Comparison of ENCODE assay signal across 9 cellular contexts in the genomic region with DNA sequence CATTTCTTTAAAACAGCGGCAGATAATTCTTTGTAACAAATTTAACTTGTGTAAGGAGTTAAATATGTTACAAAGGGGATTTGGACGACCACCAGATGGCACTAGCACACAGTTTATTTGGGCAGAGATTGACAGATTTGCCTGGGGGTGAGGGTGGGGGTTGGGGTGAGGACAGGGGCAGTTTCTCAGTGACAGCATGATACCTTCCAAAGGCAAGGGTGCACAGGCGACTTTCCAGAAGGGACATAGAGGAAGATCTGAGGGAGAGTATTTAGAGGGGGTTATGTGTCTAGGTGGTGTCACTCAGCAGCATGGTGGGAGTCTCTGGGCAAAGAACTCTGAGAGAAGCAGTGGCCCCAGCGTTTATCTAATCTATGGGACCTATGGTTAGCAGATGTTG. TPM values are rescaled to one million over a fixed set of nuclear protein-coding genes. Genes with fewer than 3 reads are reported as not detected.
DNase-seq lines count a peak whose midpoint lies in the region; ATAC-seq, FAIRE-seq and TF ChIP-seq lines count a peak whose summit lies in the region.
"Had no signal": no experiment of that assay in that cellular context is flagged by ENCODE, and none has a peak within 500 bp of the region (broad histone marks: within the 10 kb centered on the region; RNA-seq: fewer than 3 reads in every experiment).

No MANE protein-coding gene starts in this region.

- no peak overlapping the region for H3K4me2 ChIP-seq in IMR-90 (ENCODE audit: low read depth, low read length)

- H3K4me3 Mint-ChIP-seq in T-helper 2 cell treated with Interferon-gamma antibody and Interleukin-4, amounts not matched to agents 5 μg/mL and 100 μg/mL, for 36 hours = no peak overlapping the region
- H3K4me3 Mint-ChIP-seq: natural killer cell treated with Interleukin-12 subunit alpha and Interleukin-12 subunit beta and Interleukin-15 and Interleukin-18, amount 100 ng/mL, for 72 hours had no signal

- H2BK20ac ChIP-seq in IMR-90 (ENCODE audit: low read depth, low read length) = no peak overlapping the region

- H3K9me3 Mint-ChIP-seq in T-helper 2 cell treated with Interferon-gamma antibody and Interleukin-4, amounts not matched to agents 5 μg/mL and 100 μg/mL, for 36 hours = no peaks in the 10 kb centered on the region
- H3K9me3 Mint-ChIP-seq: natural killer cell treated with Interleukin-12 subunit alpha and Interleukin-12 subunit beta and Interleukin-15 and Interleukin-18, amount 100 ng/mL, for 72 hours had no signal

- POLR2A ChIA-PET in IMR-90 (lab: Charles Lee; ENCODE audit: unreplicated experiment) = no interaction called here

- H2BK5ac ChIP-seq in IMR-90 (ENCODE audit: low read depth, low read length, poor library complexity, severe bottlenecking) = no peak overlapping the region

- no peaks in the 10 kb centered on the region for H3K79me1 ChIP-seq in IMR-90 (ENCODE audit: low read depth in 1 of 2, low read length in 2 of 2)

- no peaks in the 10 kb centered on the region for H3K9me3 ChIP-seq in IMR-90 (ENCODE audit: control insufficient read depth, insufficient read depth, low read length)

- H3K4me1 Mint-ChIP-seq in T-helper 2 cell treated with Interferon-gamma antibody and Interleukin-4, amounts not matched to agents 5 μg/mL and 100 μg/mL, for 36 hours (ENCODE audit: low read depth) = peaks cover 8% of the 10 kb centered on the region

- ATAC-seq in IMR-90 (ENCODE audit: low read depth) = peak; percentile 72
- ATAC-seq in left lobe of liver = peak; percentile 58

- H3K4me3 ChIP-seq in IMR-90 (ENCODE audit: insufficient read depth, low read depth, low read length) = no peak overlapping the region

- H3K18ac ChIP-seq in IMR-90 (ENCODE audit: low read depth, low read length) = no peak overlapping the region

- H3K27me3 Mint-ChIP-seq in T-helper 2 cell treated with Interferon-gamma antibody and Interleukin-4, amounts not matched to agents 5 μg/mL and 100 μg/mL, for 36 hours (ENCODE audit: low read depth) = peaks cover 26% of the 10 kb centered on the region

- TF ChIP-seq CTCF in IMR-90 (conservative IDR thresholded peaks at IDR 0.05; ENCODE audit: low read depth, low read length) = peak; percentile 65

- no peak overlapping the region for H2BK120ac ChIP-seq in IMR-90 (ENCODE audit: low read depth, low read length)

- FAIRE-seq in GM12892 (lab: Jason Lieb, UNC) (peak; percentile 71), HTR-8/SVneo (lab: Jason Lieb, UNC) (no peak)

- H3K14ac ChIP-seq in IMR-90 (replicated peaks; ENCODE audit: low read depth, low read length) = no peak overlapping the region

- no peak overlapping the region for H2AK9ac ChIP-seq in IMR-90 (replicated peaks; ENCODE audit: low read depth, low read length, poor library complexity)

- no peak overlapping the region for H4K5ac ChIP-seq in IMR-90 (ENCODE audit: low read depth, low read length)

- H3K27me3 ChIP-seq in IMR-90 (ENCODE audit: control insufficient read depth, insufficient read depth, low read length) = peaks cover 7% of the 10 kb centered on the region

- CTCF ChIA-PET in IMR-90 (lab: Yijun Ruan, JAX) = interaction anchor here (1.0 kb wide), 1 partner anchor 65 kb away, joined by 4 read pairs; no protein-coding TSS in a partner anchor

- no peak overlapping the region for H3K56ac ChIP-seq in IMR-90 (ENCODE audit: extremely low read depth, insufficient read depth, low read length)

- no peaks in the 10 kb centered on the region for H3K9me1 ChIP-seq in IMR-90 (ENCODE audit: insufficient read depth, low read length)

- in situ Hi-C loops in ACHN (cut with HindIII; ENCODE audit: low pct_ligation_motif_present, low pct_unique_long_range_greater_than_20kb, low sequenced_read_pairs) (no loop called here), IMR-90 (cut with MboI; ENCODE audit: low sequenced_read_pairs) (no loop called here), T47D (cut with HindIII; ENCODE audit: low pct_unique_long_range_greater_than_20kb, low sequenced_read_pairs) (no loop called here)

- no peaks in the 10 kb centered on the region for H3K36me3 Mint-ChIP-seq in T-helper 2 cell treated with Interferon-gamma antibody and Interleukin-4, amounts not matched to agents 5 μg/mL and 100 μg/mL, for 36 hours (ENCODE audit: low read depth)
- H3K36me3 Mint-ChIP-seq: natural killer cell treated with Interleukin-12 subunit alpha and Interleukin-12 subunit beta and Interleukin-15 and Interleukin-18, amount 100 ng/mL, for 72 hours had no signal

- H4K20me1 ChIP-seq in IMR-90 (ENCODE audit: insufficient read depth, low read length) = no peaks in the 10 kb centered on the region

- no peaks in the 10 kb centered on the region for H3K4me1 ChIP-seq in IMR-90 (ENCODE audit: control insufficient read depth, insufficient read depth, low read length)

- intact Hi-C loops in IMR-90 (cut with micrococcal nuclease) = loop anchor here (1.0 to 5.0 kb wide), 6 partner anchors 59 to 1262 kb away; no protein-coding TSS in a partner anchor

- no peak overlapping the region for H4K91ac ChIP-seq in IMR-90 (ENCODE audit: insufficient read depth, low read depth, low read length)

- WGBS in IMR-90 (ENCODE audit: extremely low coverage in 2 of 2, insufficient read length in 1 of 2), 2 experiments = 0% methylated on average over 2 of the region's 4 CpGs; no CpG with 5 or more reads in 1 of the 2 experiments

- H3K23ac ChIP-seq in IMR-90 (ENCODE audit: low read depth, low read length) = no peak overlapping the region

- dilution Hi-C loops in IMR-90 (cut with HindIII; ENCODE audit: low sequenced_read_pairs, unreplicated experiment) = no loop called here

- TF ChIP-seq POLR2A in GM12892 (IDR thresholded peaks at IDR 0.05; ENCODE audit: low read depth, low read length) (no peak), IMR-90 (IDR thresholded peaks at IDR 0.05; ENCODE audit: low read depth, low read length) (no peak)

- no peaks in the 10 kb centered on the region for H3K36me3 ChIP-seq in IMR-90 (ENCODE audit: control insufficient read depth, insufficient read depth, low read length)

- no peak overlapping the region for H3K4ac ChIP-seq in IMR-90 (ENCODE audit: low read depth, low read length)

- no peak overlapping the region for H2AFZ ChIP-seq in IMR-90 (replicated peaks; ENCODE audit: low read length, poor library complexity)

- H2BK15ac ChIP-seq in IMR-90 (ENCODE audit: low read depth, low read length) = no peak overlapping the region

- peak; percentile 53 for DNase-seq in ACHN
- no peak for DNase-seq in GM12892 (ENCODE audit: insufficient read length)
- DNase-seq in IMR-90 = peak; percentile 51
- peak; percentile 19 for DNase-seq in T-helper 2 cell treated with Interferon-gamma antibody and Interleukin-4, amounts not matched to agents 5 μg/mL and 100 μg/mL, for 36 hours (ENCODE audit: low spot score)
- peak; percentile 12 to 64 for DNase-seq in T47D (ENCODE audit: low read depth in 1 of 2, low spot score in 1 of 2)
- DNase-seq in left lobe of liver (ENCODE audit: low spot score) = no peak
- DNase-seq in stimulated activated CD8-positive, alpha-beta memory T cell treated with anti-CD3 and anti-CD28 coated beads, Interleukin-2, amount 100 ng/mL, for 48 hours (ENCODE audit: low read depth in 2 of 2) = peak; percentile 7 to 42
- no peak for DNase-seq in HTR-8/SVneo (ENCODE audit: insufficient read length, low spot score)

- no TSS peak for BruUV-seq in IMR-90 (replicated peaks; lab: Mats Ljungman, UMichigan)

- no peak overlapping the region for H3K9ac ChIP-seq in IMR-90 (ENCODE audit: low read depth, low read length)

- no peak overlapping the region for H3K27ac Mint-ChIP-seq in T-helper 2 cell treated with Interferon-gamma antibody and Interleukin-4, amounts not matched to agents 5 μg/mL and 100 μg/mL, for 36 hours
- H3K27ac Mint-ChIP-seq: natural killer cell treated with Interleukin-12 subunit alpha and Interleukin-12 subunit beta and Interleukin-15 and Interleukin-18, amount 100 ng/mL, for 72 hours had no signal

- H2AK5ac ChIP-seq in IMR-90 (ENCODE audit: low read depth, low read length) = no peak overlapping the region

- TF ChIP-seq RAD21 in IMR-90 (IDR thresholded peaks at IDR 0.05; ENCODE audit: low read length) = peak; percentile 67

- no peak overlapping the region for H4K8ac ChIP-seq in IMR-90 (ENCODE audit: low read depth in 2 of 2, low read length in 2 of 2)

- no peak overlapping the region for H3K27ac ChIP-seq in IMR-90 (ENCODE audit: insufficient read depth, low read length)

TF ChIP-seq in IMR-90, 13 proteins besides CTCF, POLR2A, EP300 and RAD21:
- TF ChIP-seq FOS (IDR thresholded peaks at IDR 0.05; ENCODE audit: low read depth, low read length) = no peak
- TF ChIP-seq MXI1 (IDR thresholded peaks at IDR 0.05; ENCODE audit: borderline replicate concordance, low read depth, low read length) = no peak
- TF ChIP-seq RCOR1 (IDR thresholded peaks at IDR 0.05; ENCODE audit: insufficient replicate concordance, low read length) = no peak
- TF ChIP-seq SMC3 (IDR thresholded peaks at IDR 0.05; ENCODE audit: low read depth, low read length) = peak; percentile 80

RNA-seq across cellular contexts. Expression of a gene that starts 9.6 kb away (rescaled TPM):
- polyA plus RNA-seq in GM12892 (2012; ENCODE audit: missing spikeins) = 48.1 TPM
- total RNA-seq in IMR-90 (2012; rRNA removed) = 9.3 and 42.5 TPM in 2 replicates
- 15.6 and 19.8 TPM in 2 replicates for polyA plus RNA-seq in IMR-90 (2012; rRNA removed)
- 5.0 and 7.2 TPM in 2 replicates for polyA plus RNA-seq in IMR-90 (2012; cell fraction: cytosol; rRNA removed)
- polyA plus RNA-seq in IMR-90 (2012; cell fraction: nucleus; rRNA removed; ENCODE audit: low replicate concordance) = 2.0 and 11.7 TPM in 2 replicates
- 7.3 TPM for total RNA-seq in left lobe of liver

RNA-seq across cellular contexts. Expression of a gene that starts 11.4 kb away (rescaled TPM):
- 0.08 TPM for polyA plus RNA-seq in GM12892 (2012; ENCODE audit: missing spikeins)
- total RNA-seq in IMR-90 (2012; rRNA removed) = not detected in 2 replicates
- polyA plus RNA-seq in IMR-90 (2012; rRNA removed) = not detected in 2 replicates
- not detected in 2 replicates for polyA plus RNA-seq in IMR-90 (2012; cell fraction: cytosol; rRNA removed)
- 0.03 TPM in 1 of 2 replicates, not detected in the other for polyA plus RNA-seq in IMR-90 (2012; cell fraction: nucleus; rRNA removed; ENCODE audit: low replicate concordance)
- total RNA-seq in left lobe of liver = not detected
- total RNA-seq: natural killer cell treated with Interleukin-12 subunit alpha and Interleukin-12 subunit beta and Interleukin-15 and Interleukin-18, amount 100 ng/mL, for 72 hours had no signal

Comparison
In these comparisons a context has a peak if more than half of its experiments do, and no peak if none do; other contexts are left out.
1. DNase-seq: peak in ACHN (single experiment), IMR-90 (single experiment), T-helper 2 cell treated with Interferon-gamma antibody and Interleukin-4, amounts not matched to agents 5 μg/mL and 100 μg/mL, for 36 hours (single experiment), T47D (2 of 2) and stimulated activated CD8-positive, alpha-beta memory T cell treated with anti-CD3 and anti-CD28 coated beads, Interleukin-2, amount 100 ng/mL, for 48 hours (2 of 2); none in GM12892 (single experiment), left lobe of liver (single experiment) and HTR-8/SVneo (single experiment).